Comparison of ENCODE assay signal across 1 cellular context in genomic region chrX:154827624-154828408, GRCh38.
A peak's percentile ranks its signal among the peaks of the same experiment; 100 is the strongest.
TF ChIP-seq lines count a peak whose summit lies in the region.

No MANE protein-coding gene starts in this region.

TF ChIP-seq in GM12878, 131 proteins besides CTCF, POLR2A, EP300 and RAD21 (continued from another document):
- TF ChIP-seq E4F1 (IDR thresholded peaks at IDR 0.05; ENCODE audit: borderline replicate concordance, partially characterized antibody) = no peak
- TF ChIP-seq POU2F2 (IDR thresholded peaks at IDR 0.05; ENCODE audit: borderline replicate concordance, low read depth, low read length) = peak; percentile 93; the same call in 2 of the 3 replicates
- no peak for TF ChIP-seq KAT2A (conservative IDR thresholded peaks at IDR 0.05; ENCODE audit: control insufficient read depth, low read depth, low read length)
- no peak for TF ChIP-seq RELA (IDR thresholded peaks at IDR 0.05; ENCODE audit: borderline replicate concordance, partially characterized antibody)
- TF ChIP-seq WRNIP1 (IDR thresholded peaks at IDR 0.05; ENCODE audit: borderline replicate concordance, low read depth, low read length) = no peak
- TF ChIP-seq CEBPZ (IDR thresholded peaks at IDR 0.05; ENCODE audit: low read depth, low read length) = no peak
- no peak for TF ChIP-seq NFXL1 (IDR thresholded peaks at IDR 0.05; ENCODE audit: borderline replicate concordance)
- no peak for TF ChIP-seq NR2C2 (IDR thresholded peaks at IDR 0.05; ENCODE audit: borderline replicate concordance, control insufficient read depth, insufficient read length, low read depth)
- no peak for TF ChIP-seq IKZF2 (IDR thresholded peaks at IDR 0.05)
- no peak for TF ChIP-seq RAD51 (IDR thresholded peaks at IDR 0.05)
- TF ChIP-seq STAT1 (conservative IDR thresholded peaks at IDR 0.05) = no peak
- TF ChIP-seq PKNOX1 (IDR thresholded peaks at IDR 0.05) = peak; percentile 22; the same call in 1 of the 2 replicates
- TF ChIP-seq ZNF622 (IDR thresholded peaks at IDR 0.05) = no peak
- no peak for TF ChIP-seq ZBTB33 (IDR thresholded peaks at IDR 0.05)
- no peak for TF ChIP-seq ZNF207 (IDR thresholded peaks at IDR 0.05; ENCODE audit: borderline replicate concordance)
- no peak for TF ChIP-seq HDAC2 (IDR thresholded peaks at IDR 0.05)
- TF ChIP-seq JUND (IDR thresholded peaks at IDR 0.05; ENCODE audit: low read depth, low read length) = no peak
- TF ChIP-seq IKZF1 (conservative IDR thresholded peaks at IDR 0.05) = peak; percentile 8; the same call in 1 of the 2 replicates
